In genomic region chr10:89478739-89479116, GRCh38 we compare ENCODE assay signal across 13 cellular contexts. TPM values are rescaled to one million over a fixed set of nuclear protein-coding genes. Genes with fewer than 3 reads are reported as not detected.
DNase-seq lines count a peak whose midpoint lies in the region; ATAC-seq, FAIRE-seq and TF ChIP-seq lines count a peak whose summit lies in the region.
"Had no signal": no experiment of that assay in that cellular context is flagged by ENCODE, and none has a peak within 500 bp of the region (broad histone marks: within the 10 kb centered on the region; RNA-seq: fewer than 3 reads in every experiment).

No MANE protein-coding gene starts in this region.

- POLR2A ChIA-PET in A549 (lab: Yijun Ruan, JAX), result no interaction called here

- no peak for TF ChIP-seq RAD21 in A549 (conservative IDR thresholded peaks at IDR 0.05 in 1 of 2, IDR thresholded peaks at IDR 0.05 in 1 of 2)

- H3K4me1 ChIP-seq in A549, result peaks cover 60% of the 10 kb centered on the region

- TF ChIP-seq EP300 in A549 (IDR thresholded peaks at IDR 0.05), result no peak

- no peak for DNase-seq in A549 (ENCODE audit: low read depth in 1 of 2, low spot score in 1 of 2)
- DNase-seq in amniotic epithelial cell (ENCODE audit: low read depth), result peak; percentile 64
- DNase-seq in fibroblast of the conjunctiva (ENCODE audit: low read depth), result peak; percentile 37
- DNase-seq in progenitor cell of endocrine pancreas (ENCODE audit: low spot score, unreplicated experiment), result no peak
- DNase-seq in stimulated activated CD8-positive, alpha-beta memory T cell treated with anti-CD3 and anti-CD28 coated beads, Interleukin-4, amount 100 ng/mL, for 48 hours, result no peak
- DNase-seq in NCI-H69 (lab: John Stamatoyannopoulos, UW), result no peak
- no peak for DNase-seq in HuH-7 (ENCODE audit: low spot score)
- no peak for DNase-seq in NCI-H748 (lab: John Stamatoyannopoulos, UW; ENCODE audit: unreplicated experiment)
- DNase-seq: activated CD4-positive, alpha-beta T cell treated with anti-CD3 and anti-CD28 coated beads, Interleukin-2, amount 50 U/mL, for 1 hour; activated effector memory CD4-positive, alpha-beta T cell treated with anti-CD3 and anti-CD28 coated beads, Interleukin-2, amount 50 U/mL, for 16 hours; EL; NCI-H1417 had no signal

- no peaks in the 10 kb centered on the region for H3K27me3 Mint-ChIP-seq in progenitor cell of endocrine pancreas

- H3K4me3 ChIP-seq in A549, result no peak overlapping the region

- FAIRE-seq in A549 (lab: Jason Lieb, UNC), result no peak

- H3K36me3 Mint-ChIP-seq in progenitor cell of endocrine pancreas (ENCODE audit: insufficient read depth), result peaks cover 3% of the 10 kb centered on the region

- TF ChIP-seq CTCF in A549 (IDR thresholded peaks at IDR 0.05), result no peak
- no peak for TF ChIP-seq CTCF in progenitor cell of endocrine pancreas (IDR thresholded peaks at IDR 0.05; ENCODE audit: unreplicated experiment)

- H3K4me2 ChIP-seq in A549, result no peak overlapping the region

- no peak for TF ChIP-seq POLR2A in A549 (IDR thresholded peaks at IDR 0.05; ENCODE audit: low read length)

- 0 out of 3 replicates have a peak, but pooled peaks cover 4% of the 10 kb centered on the region for H3K9me3 ChIP-seq in A549

- peaks cover 44% of the 10 kb centered on the region for H3K4me1 Mint-ChIP-seq in progenitor cell of endocrine pancreas (ENCODE audit: low read depth)

- WGBS in A549 (ENCODE audit: missing lambda C conversion rate), result 59% methylated on average over 1 of the region's 1 CpG

- no peaks in the 10 kb centered on the region for H3K9me3 Mint-ChIP-seq in progenitor cell of endocrine pancreas (ENCODE audit: low read depth)

- ATAC-seq in A549, result no peak

- H3K4me3 Mint-ChIP-seq in progenitor cell of endocrine pancreas (ENCODE audit: low read depth), result no peak overlapping the region

- peak overlapping the region; percentile 20 for H3K27ac Mint-ChIP-seq in progenitor cell of endocrine pancreas

- peak overlapping the region; percentile 7 to 62; a peak in 2 of 6 replicates for H3K27ac ChIP-seq in A549

- CTCF ChIA-PET in A549 (lab: Yijun Ruan, JAX), result interaction anchor here (1.0 to 1.4 kb wide), 2 partner anchors 12 to 52 kb away, joined by 3 to 6 read pairs; no protein-coding TSS in a partner anchor

TF ChIP-seq in A549, 52 proteins besides CTCF, POLR2A, EP300 and RAD21:
- TF ChIP-seq RARB (CRISPR knock-in tag; IDR thresholded peaks at IDR 0.05) (no peak), E2F6 (IDR thresholded peaks at IDR 0.05; ENCODE audit: borderline replicate concordance, low read depth) (no peak), RNF2 (IDR thresholded peaks at IDR 0.05; ENCODE audit: borderline replicate concordance, low read depth) (no peak), FOSL2 (IDR thresholded peaks at IDR 0.05) (no peak), FOSL2 (CRISPR knock-in tag; IDR thresholded peaks at IDR 0.05) (no peak), FOSB (CRISPR knock-in tag; IDR thresholded peaks at IDR 0.05) (no peak), GATA3 (IDR thresholded peaks at IDR 0.05; ENCODE audit: borderline replicate concordance) (no peak), FOXS1 (CRISPR knock-in tag; IDR thresholded peaks at IDR 0.05) (no peak), CEBPB (IDR thresholded peaks at IDR 0.05) (no peak), ATOH8 (CRISPR knock-in tag; IDR thresholded peaks at IDR 0.05; ENCODE audit: low read depth) (no peak), CBX8 (IDR thresholded peaks at IDR 0.05) (no peak), HDAC2 (IDR thresholded peaks at IDR 0.05) (no peak), JUNB (IDR thresholded peaks at IDR 0.05) (no peak), MAFK (IDR thresholded peaks at IDR 0.05; ENCODE audit: partially characterized antibody) (no peak), POLR2AphosphoS2 (conservative IDR thresholded peaks at IDR 0.05; ENCODE audit: low read length) (no peak)

RNA-seq across cellular contexts. Expression of gene SLC16A12, which starts 56.7 kb away (rescaled TPM):
- polyA plus RNA-seq in A549 (2011; rRNA removed) (0.11 and 0.14 TPM in 2 replicates), A549 (2017; fragmentation: RNase III; extraction: RNeasy Plus Mini Kit Qiagen cat#74134 plus additional on column Dnase treatment) (0.03 to 0.19 TPM (median 0.08 TPM) in 3 replicates)
- 0.01 and 0.04 TPM in 2 replicates for polyA plus RNA-seq in A549 (2012; cell fraction: cytosol; rRNA removed)
- 0.01 and 2.4 TPM in 2 replicates for polyA plus RNA-seq in A549 (2012; cell fraction: nucleus; rRNA removed)
- 0.05 and 0.08 TPM in 2 replicates for polyA minus RNA-seq in A549 (2011; rRNA and poly(A)+ RNA removed)
- 16.1 and 20.6 TPM in 2 replicates for total RNA-seq in progenitor cell of endocrine pancreas
- total RNA-seq: T-helper 1 cell treated with Interleukin-12 subunit alpha and Interleukin-12 subunit beta and Interleukin-4 antibody, amounts not matched to agents 30 ng/mL and 1 ng/mL, for 36 hours had no signal

Comparison
In these comparisons a context has a peak if more than half of its experiments do, and no peak if none do; other contexts are left out.
1. DNase-seq: peak in amniotic epithelial cell (single experiment) and fibroblast of the conjunctiva (single experiment); none in A549 (0 of 2), progenitor cell of endocrine pancreas (single experiment), stimulated activated CD8-positive, alpha-beta memory T cell treated with anti-CD3 and anti-CD28 coated beads, Interleukin-4, amount 100 ng/mL, for 48 hours (single experiment), NCI-H69 (single experiment), HuH-7 (single experiment) and NCI-H748 (single experiment).